Comparison of ENCODE assay signal across 12 cellular contexts in genomic region chr2:33437297-33437696, GRCh38. TPM values are rescaled to one million over a fixed set of nuclear protein-coding genes. Genes with fewer than 3 reads are reported as not detected.
A peak's percentile ranks its signal among the peaks of the same experiment; 100 is the strongest.
DNase-seq lines count a peak whose midpoint lies in the region; TF ChIP-seq lines count a peak whose summit lies in the region.
"Had no signal": no experiment of that assay in that cellular context is flagged by ENCODE, and none has a peak within 500 bp of the region (broad histone marks: within the 10 kb centered on the region; RNA-seq: fewer than 3 reads in every experiment).

No MANE protein-coding gene starts in this region.

- peaks cover 14% of the 10 kb centered on the region for H3K27me3 Mint-ChIP-seq in activated naive CD4-positive, alpha-beta T cell treated with anti-CD3 and anti-CD28 coated beads, Interleukin-2, amount 10 ng/mL, durations not matched to agents 7 days and 5 days

- no peak overlapping the region for H3K4me3 ChIP-seq in A673 (ENCODE audit: low read depth, low read length, poor library complexity, severe bottlenecking)
- H3K4me3 ChIP-seq: suprapubic skin had no signal

- in situ Hi-C loops in GM13976 (cut with MboI; ENCODE audit: low sequenced_read_pairs, unreplicated experiment) = no loop called here

- H3K27me3 ChIP-seq in A673 (replicated peaks; ENCODE audit: insufficient read depth, low read depth, low read length, poor library complexity) = no peaks in the 10 kb centered on the region
- H3K27me3 ChIP-seq: suprapubic skin had no signal

- TF ChIP-seq CTCF in GM13976 (IDR thresholded peaks at IDR 0.05; ENCODE audit: borderline replicate concordance, control extremely low read depth, extremely low read depth, insufficient read depth, missing control alignments) (no peak), A673 (conservative IDR thresholded peaks at IDR 0.05; ENCODE audit: low read depth, low read length) (no peak)

- H3K27ac Mint-ChIP-seq in activated naive CD4-positive, alpha-beta T cell treated with anti-CD3 and anti-CD28 coated beads, Interleukin-2, amount 10 ng/mL, durations not matched to agents 7 days and 5 days = no peak overlapping the region

- POLR2A ChIA-PET in A673 (lab: Charles Lee; ENCODE audit: low non-redundant PET) = no interaction called here

- no peak overlapping the region for H3K27ac ChIP-seq in A673 (ENCODE audit: low read depth, low read length, poor library complexity, severe bottlenecking)
- H3K27ac ChIP-seq: suprapubic skin had no signal

- intact Hi-C loops in A673 (cut with micrococcal nuclease; ENCODE audit: unreplicated experiment) = no loop called here

- no peaks in the 10 kb centered on the region for H3K4me1 Mint-ChIP-seq in activated naive CD4-positive, alpha-beta T cell treated with anti-CD3 and anti-CD28 coated beads, Interleukin-2, amount 10 ng/mL, durations not matched to agents 7 days and 5 days
- H3K4me1 Mint-ChIP-seq: central memory CD8-positive, alpha-beta T cell had no signal

- no peaks in the 10 kb centered on the region for H3K36me3 ChIP-seq in A673 (ENCODE audit: insufficient read depth, low read length, poor library complexity, severe bottlenecking)
- H3K36me3 ChIP-seq: suprapubic skin had no signal

- DNase-seq in CMK (ENCODE audit: low read depth) (peak; percentile 49), NCI-H526 (lab: John Stamatoyannopoulos, UW) (peak; percentile 10 to 38), dermis blood vessel endothelial cell (peak; percentile 53), myocyte (ENCODE audit: low read depth) (peak; percentile 68), GM13976 (ENCODE audit: low spot score) (no peak), NCI-H524 treated with DMSO at 0.1 percent for 48 hours (lab: John Stamatoyannopoulos, UW) (no peak), A673 (ENCODE audit: low spot score) (no peak)
- DNase-seq in activated naive CD4-positive, alpha-beta T cell treated with anti-CD3 and anti-CD28 coated beads, Interleukin-2, amount 10 ng/mL, durations not matched to agents 7 days and 5 days = no peak
- DNase-seq: COR-L47 had no signal

- H3K4me1 ChIP-seq in A673 (ENCODE audit: insufficient read depth, low read length, poor library complexity, severe bottlenecking) = no peaks in the 10 kb centered on the region

- no peaks in the 10 kb centered on the region for H3K9me3 Mint-ChIP-seq in activated naive CD4-positive, alpha-beta T cell treated with anti-CD3 and anti-CD28 coated beads, Interleukin-2, amount 10 ng/mL, durations not matched to agents 7 days and 5 days
- H3K9me3 Mint-ChIP-seq: central memory CD8-positive, alpha-beta T cell had no signal

- no peaks in the 10 kb centered on the region for H3K36me3 Mint-ChIP-seq in activated naive CD4-positive, alpha-beta T cell treated with anti-CD3 and anti-CD28 coated beads, Interleukin-2, amount 10 ng/mL, durations not matched to agents 7 days and 5 days

- no peaks in the 10 kb centered on the region for H3K9me3 ChIP-seq in A673 (ENCODE audit: low read depth, low read length, poor library complexity, severe bottlenecking)
- H3K9me3 ChIP-seq: suprapubic skin had no signal

- BruUV-seq in A673 (replicated peaks; lab: Mats Ljungman, UMichigan) = no TSS peak

- no peak overlapping the region for H3K4me3 Mint-ChIP-seq in activated naive CD4-positive, alpha-beta T cell treated with anti-CD3 and anti-CD28 coated beads, Interleukin-2, amount 10 ng/mL, durations not matched to agents 7 days and 5 days
- H3K4me3 Mint-ChIP-seq: central memory CD8-positive, alpha-beta T cell; neural crest cell had no signal

- CTCF ChIA-PET in activated naive CD4-positive, alpha-beta T cell treated with anti-CD3 and anti-CD28 coated beads, Interleukin-2, amount 10 ng/mL, durations not matched to agents 7 days and 5 days (lab: Charles Lee) = no interaction called here
- CTCF ChIA-PET in A673 (lab: Charles Lee) = no interaction called here

RNA-seq across cellular contexts. Expression of gene RASGRP3, which starts 39.2 kb away (rescaled TPM):
- total RNA-seq in dermis blood vessel endothelial cell = 202 and 255 TPM in 2 replicates
- 5.2 and 7.8 TPM in 2 replicates for total RNA-seq in myocyte
- polyA plus RNA-seq in myocyte (2012) = 2.3 TPM
- 0.34 TPM in 1 of 2 replicates, not detected in the other for total RNA-seq in A673 (2021)

Comparison
In these comparisons a context has a peak if more than half of its experiments do, and no peak if none do; other contexts are left out.
1. DNase-seq: peak in CMK (single experiment), NCI-H526 (2 of 2), dermis blood vessel endothelial cell (single experiment) and myocyte (single experiment); none in activated naive CD4-positive, alpha-beta T cell treated with anti-CD3 and anti-CD28 coated beads, Interleukin-2, amount 10 ng/mL, durations not matched to agents 7 days and 5 days (single experiment), GM13976 (single experiment), NCI-H524 treated with DMSO at 0.1 percent for 48 hours (single experiment) and A673 (single experiment).
2. RNA of gene RASGRP3, which starts 39.2 kb away (total RNA-seq): 202 to 255 TPM in dermis blood vessel endothelial cell; 5.2 to 7.8 TPM in myocyte and 0.34 TPM in A673; every median in the first group is over 10 times any median in the second.